In genomic region chr2:238731961-238732360, GRCh38 we compare ENCODE assay signal across 18 cellular contexts.
DNase-seq lines count a peak whose midpoint lies in the region; ATAC-seq and TF ChIP-seq lines count a peak whose summit lies in the region.
"Had no signal": no experiment of that assay in that cellular context is flagged by ENCODE, and none has a peak within 500 bp of the region (broad histone marks: within the 10 kb centered on the region; RNA-seq: fewer than 3 reads in every experiment).

No MANE protein-coding gene starts in this region.

- no peaks in the 10 kb centered on the region for H3K27me3 ChIP-seq in HL-60 (ENCODE audit: insufficient read depth, poor library complexity, severe bottlenecking)
- H3K27me3 ChIP-seq: body of pancreas had no signal

- no peak for TF ChIP-seq CTCF in HL-60 (IDR thresholded peaks at IDR 0.05; ENCODE audit: insufficient read depth, low read length)
- TF ChIP-seq CTCF in fibroblast of villous mesenchyme (IDR thresholded peaks at IDR 0.05; ENCODE audit: insufficient read depth, low read depth, low read length): no peak

- ATAC-seq in GM18868 (IDR thresholded peaks at IDR 0.05; ENCODE audit: unreplicated experiment): no peak
- no peak for ATAC-seq in GM21529 (IDR thresholded peaks at IDR 0.05; ENCODE audit: unreplicated experiment)
- ATAC-seq: activated T-cell treated with anti-CD3 and anti-CD28 coated beads, Interleukin-2, amount 50 U/mL, for 4 hours; body of pancreas; left lobe of liver; mucosa of descending colon had no signal

- peak; percentile 49 for DNase-seq in AG20443 (ENCODE audit: low spot score)
- DNase-seq in HL-60 (ENCODE audit: low read depth in 1 of 2, low spot score in 1 of 2): peak; percentile 49 to 74
- peak; percentile 95 for DNase-seq in SIG-M5 (lab: John Stamatoyannopoulos, UW)
- peak; percentile 56 for DNase-seq in fibroblast of villous mesenchyme (ENCODE audit: low read depth)
- no peak for DNase-seq in germinal center (ENCODE audit: low spot score)
- DNase-seq in NCI-H748 treated with DMSO at 0.1 percent for 48 hours (lab: John Stamatoyannopoulos, UW): no peak
- DNase-seq: activated CD4-positive, alpha-beta memory T cell treated with anti-CD3 and anti-CD28 coated beads, Interleukin-2, amount 10 ng/mL, durations not matched to agents 7 days and 5 days; activated T-cell treated with anti-CD3 and anti-CD28 coated beads, Interleukin-2, amount 50 U/mL, for 4 hours; body of pancreas; DND-41; Karpas-422; mucosa of descending colon; NCI-H1436; NCI-H774; stimulated activated naive CD4-positive, alpha-beta T cell treated with Interleukin-2 at 50 U/mL for 16 hours had no signal

- H3K27ac ChIP-seq in HL-60 (replicated peaks): peak overlapping the region; percentile 46
- H3K27ac ChIP-seq: body of pancreas had no signal

- no peak overlapping the region for H3K4me3 ChIP-seq in HL-60 (replicated peaks; ENCODE audit: insufficient read depth, low read length)
- H3K4me3 ChIP-seq in fibroblast of villous mesenchyme (ENCODE audit: low read depth, low read length): no peak overlapping the region
- H3K4me3 ChIP-seq: body of pancreas, mucosa of descending colon had no signal

Comparison
In these comparisons a context has a peak if more than half of its experiments do, and no peak if none do; other contexts are left out.
1. DNase-seq: peak in AG20443 (single experiment), HL-60 (2 of 2), SIG-M5 (single experiment) and fibroblast of villous mesenchyme (single experiment); none in germinal center (single experiment) and NCI-H748 treated with DMSO at 0.1 percent for 48 hours (single experiment).